ENCODE assay signal across 8 cellular contexts in the genomic region with DNA sequence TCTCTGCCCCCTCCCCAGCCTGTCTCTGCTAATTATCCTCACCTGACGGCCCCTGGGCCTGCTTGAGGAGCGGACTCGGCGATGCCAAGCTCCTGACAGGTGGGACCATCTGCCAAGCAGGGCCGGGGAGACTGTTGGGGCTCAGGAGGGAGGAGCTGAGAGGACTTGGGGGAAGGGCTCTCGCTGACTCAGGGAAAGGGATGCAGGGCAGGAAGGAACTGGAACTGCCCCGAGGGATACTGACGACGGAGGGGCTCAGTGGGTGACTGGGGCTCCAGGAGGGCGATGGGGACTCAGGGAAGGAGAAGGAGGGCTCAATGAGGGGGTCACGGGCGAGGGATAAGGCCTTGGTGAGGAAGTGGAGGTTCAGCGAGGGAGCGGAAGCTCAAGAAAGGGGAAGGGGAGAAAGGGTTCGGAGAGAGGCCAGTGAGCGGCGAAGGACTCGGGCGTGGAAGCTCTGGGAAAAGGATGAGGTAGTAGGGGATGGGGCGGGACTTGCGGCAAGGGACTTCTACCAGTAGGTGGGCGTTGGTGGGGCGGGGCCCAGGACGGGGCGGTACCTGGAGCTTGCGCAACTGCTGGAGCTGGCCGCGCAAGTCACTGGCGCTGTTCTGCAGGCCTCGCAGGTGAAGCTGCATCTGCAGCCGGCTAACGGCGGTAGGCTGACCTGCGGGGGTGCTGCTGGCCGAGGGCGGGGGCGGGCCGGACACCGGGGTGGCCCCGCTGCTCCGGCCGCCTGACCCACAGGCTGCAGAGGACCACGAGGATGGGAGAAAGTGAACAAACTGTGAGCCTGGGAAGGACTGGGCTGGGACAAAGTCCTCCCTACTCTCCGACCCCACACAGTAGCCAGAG. TPM values are rescaled to one million over a fixed set of nuclear protein-coding genes. Genes with fewer than 3 reads are reported as not detected.
DNase-seq lines count a peak whose midpoint lies in the region; ATAC-seq and TF ChIP-seq lines count a peak whose summit lies in the region.

No MANE protein-coding gene starts in this region.

- H3K27ac ChIP-seq in A673 (ENCODE audit: low read depth, low read length, poor library complexity, severe bottlenecking) (no peak overlapping the region), epithelial cell of prostate (peak overlapping the region; percentile 83)

- CTCF ChIA-PET in A673 (lab: Charles Lee): interaction anchor here (0.5 to 1.9 kb wide), 5 partner anchors 12 to 208 kb away, joined by 3 to 16 read pairs (median 7); partner anchors contain the start of genes SOCS7 and SRCIN1

- intact Hi-C loops in A673 (cut with micrococcal nuclease; ENCODE audit: unreplicated experiment): loop anchor here (5.0 kb wide), 1 partner anchor 108 kb away; no protein-coding TSS in a partner anchor

- H3K27me3 ChIP-seq in A673 (replicated peaks; ENCODE audit: insufficient read depth, low read depth, low read length, poor library complexity): no peaks in the 10 kb centered on the region

- peak overlapping the region; percentile 89 to 98 (median 96) for H3K4me3 Mint-ChIP-seq in naive thymus-derived CD8-positive, alpha-beta T cell
- peak overlapping the region; percentile 85 to 95 for H3K4me3 Mint-ChIP-seq in stimulated activated naive B cell treated with anti-CD40 and anti-IgM and Interleukin-4, amounts not matched to agents 10 μg/mL and 1 μg/mL and 100 μg/mL, for 72 hours

- peak; percentile 80 to 87 for ATAC-seq in naive thymus-derived CD8-positive, alpha-beta T cell
- peak; percentile 81 to 84 for ATAC-seq in stimulated activated naive B cell treated with anti-CD40 and anti-IgM and Interleukin-4, amounts not matched to agents 10 μg/mL and 1 μg/mL and 100 μg/mL, for 72 hours (replicated peaks)

- H3K4me3 ChIP-seq in A673 (ENCODE audit: low read depth, low read length, poor library complexity, severe bottlenecking): peak overlapping the region; percentile 44

- DNase-seq in A673 (ENCODE audit: low spot score): peak; percentile 87
- peak; percentile 97 for DNase-seq in GM19240 (ENCODE audit: insufficient read length, low spot score)
- DNase-seq in HUDEP-2 (lab: John Stamatoyannopoulos, UW; ENCODE audit: unreplicated experiment in 76 of 76): peak in 59 of 76 experiments; percentile 4 to 76 (median 48)
- DNase-seq in NK-92 (lab: John Stamatoyannopoulos, UW; ENCODE audit: unreplicated experiment): peak; percentile 51
- DNase-seq in activated CD8-positive, alpha-beta memory T cell treated with anti-CD3 and anti-CD28 coated beads, Interleukin-2, amount 50 U/mL, for 4 hours: peak; percentile 93
- DNase-seq in epithelial cell of prostate (ENCODE audit: low read depth, low spot score): peak; percentile 82
- peak; percentile 79 to 94 (median 86) for DNase-seq in naive thymus-derived CD8-positive, alpha-beta T cell
- peak; percentile 81 for DNase-seq in stimulated activated naive B cell treated with anti-CD40 and anti-IgM and Interleukin-4, amounts not matched to agents 10 μg/mL and 1 μg/mL and 100 μg/mL, for 72 hours

- peaks cover 7 to 35% (median 26%) of the 10 kb centered on the region in 5 donors for H3K27me3 Mint-ChIP-seq in naive thymus-derived CD8-positive, alpha-beta T cell
- peaks cover 32 to 35% of the 10 kb centered on the region in 2 donors for H3K27me3 Mint-ChIP-seq in stimulated activated naive B cell treated with anti-CD40 and anti-IgM and Interleukin-4, amounts not matched to agents 10 μg/mL and 1 μg/mL and 100 μg/mL, for 72 hours

- peaks cover 0 to 6% (median 0%) of the 10 kb centered on the region in 3 donors for H3K36me3 Mint-ChIP-seq in naive thymus-derived CD8-positive, alpha-beta T cell
- H3K36me3 Mint-ChIP-seq in stimulated activated naive B cell treated with anti-CD40 and anti-IgM and Interleukin-4, amounts not matched to agents 10 μg/mL and 1 μg/mL and 100 μg/mL, for 72 hours: no peaks in the 10 kb centered on the region

- peak overlapping the region in 9 of 10 donors; percentile 61 to 95 (median 71) for H3K27ac Mint-ChIP-seq in naive thymus-derived CD8-positive, alpha-beta T cell
- peak overlapping the region; percentile 89 for H3K27ac Mint-ChIP-seq in stimulated activated naive B cell treated with anti-CD40 and anti-IgM and Interleukin-4, amounts not matched to agents 10 μg/mL and 1 μg/mL and 100 μg/mL, for 72 hours

- no peaks in the 10 kb centered on the region for H3K9me3 ChIP-seq in A673 (ENCODE audit: low read depth, low read length, poor library complexity, severe bottlenecking)

- no peak; the same call in 1 of the 2 replicates for TF ChIP-seq CTCF in A673 (conservative IDR thresholded peaks at IDR 0.05; ENCODE audit: low read depth, low read length)

- no TSS peak for BruUV-seq in A673 (replicated peaks; lab: Mats Ljungman, UMichigan)

- H3K4me1 ChIP-seq in A673 (ENCODE audit: insufficient read depth, low read length, poor library complexity, severe bottlenecking): peaks cover 8% of the 10 kb centered on the region

- H3K36me3 ChIP-seq in A673 (ENCODE audit: insufficient read depth, low read length, poor library complexity, severe bottlenecking): no peaks in the 10 kb centered on the region

- peaks cover 24 to 44% (median 37%) of the 10 kb centered on the region in 4 donors for H3K4me1 Mint-ChIP-seq in naive thymus-derived CD8-positive, alpha-beta T cell
- peaks cover 36 to 58% of the 10 kb centered on the region in 2 donors for H3K4me1 Mint-ChIP-seq in stimulated activated naive B cell treated with anti-CD40 and anti-IgM and Interleukin-4, amounts not matched to agents 10 μg/mL and 1 μg/mL and 100 μg/mL, for 72 hours

- H3K9me3 Mint-ChIP-seq in naive thymus-derived CD8-positive, alpha-beta T cell: no peaks in the 10 kb centered on the region
- no peaks in the 10 kb centered on the region for H3K9me3 Mint-ChIP-seq in stimulated activated naive B cell treated with anti-CD40 and anti-IgM and Interleukin-4, amounts not matched to agents 10 μg/mL and 1 μg/mL and 100 μg/mL, for 72 hours

- POLR2A ChIA-PET in A673 (lab: Charles Lee; ENCODE audit: low non-redundant PET): no interaction called here
- POLR2A ChIA-PET in naive thymus-derived CD8-positive, alpha-beta T cell (lab: Charles Lee): interaction anchor here (0.8 to 1.7 kb wide), 5 partner anchors 29 to 171 kb away, joined by 3 to 11 read pairs (median 3); partner anchors contain the start of gene MLLT6

RNA-seq across cellular contexts. Expression of gene SRCIN1, which starts 46.5 kb away (rescaled TPM):
- total RNA-seq in A673 (2021): 1.6 and 3.5 TPM in 2 replicates
- total RNA-seq in naive thymus-derived CD8-positive, alpha-beta T cell: under 1 TPM; 0.16 to 0.60 TPM
- not detected for polyA plus RNA-seq in naive thymus-derived CD8-positive, alpha-beta T cell
